ENCODE assay signal across 7 cellular contexts in genomic region chr11:9575531-9576240, GRCh38. TPM values are rescaled to one million over a fixed set of nuclear protein-coding genes. Genes with fewer than 3 reads are reported as not detected.
A peak's percentile ranks its signal among the peaks of the same experiment; 100 is the strongest.
DNase-seq lines count a peak whose midpoint lies in the region; ATAC-seq and TF ChIP-seq lines count a peak whose summit lies in the region.

No MANE protein-coding gene starts in this region.

- no peak for TF ChIP-seq CTCF in HCT116 (IDR thresholded peaks at IDR 0.05 in 2 of 3, conservative IDR thresholded peaks at IDR 0.05 in 1 of 3; ENCODE audit: borderline replicate concordance in 1 of 3, insufficient read depth in 1 of 3, low read depth in 2 of 3, low read length in 2 of 3)
- TF ChIP-seq CTCF in fibroblast of the aortic adventitia (IDR thresholded peaks at IDR 0.05; ENCODE audit: insufficient read depth, low read length) = no peak

- no peak for TF ChIP-seq POLR2A in HCT116 (IDR thresholded peaks at IDR 0.05; ENCODE audit: borderline replicate concordance, extremely low read depth, insufficient read depth, insufficient read length)

- CTCF ChIA-PET in HCT116 (lab: Charles Lee) = no interaction called here

- no TSS peak for BruUV-seq in HCT116 (replicated peaks; lab: Mats Ljungman, UMichigan)

- H3K27ac ChIP-seq in HCT116 (ENCODE audit: low read depth, low read length) = peak overlapping the region; percentile 96

- no peaks in the 10 kb centered on the region for H3K9me2 ChIP-seq in HCT116 (ENCODE audit: insufficient read depth)

- H2AFZ ChIP-seq in HCT116 (ENCODE audit: low read depth, low read length, poor library complexity, severe bottlenecking) = no peak overlapping the region

- ATAC-seq in HCT116 (no peak), GM19397 (IDR thresholded peaks at IDR 0.05; ENCODE audit: unreplicated experiment) (no peak)

- DNase-seq in HCT116 (ENCODE audit: low read depth, low spot score) (no peak), SW480 (ENCODE audit: low spot score) (peak; percentile 35), fibroblast of the aortic adventitia (ENCODE audit: low read depth) (no peak), NCI-H1092 (lab: John Stamatoyannopoulos, UW) (no peak), UCSD-AML1 (lab: John Stamatoyannopoulos, UW; ENCODE audit: unreplicated experiment) (no peak)

- H3K36me3 ChIP-seq in HCT116 (ENCODE audit: control insufficient read depth in 1 of 2, insufficient read depth in 2 of 2, low read length in 2 of 2) (peaks cover 32 to 48% of the 10 kb centered on the region in 2 experiments), skeletal muscle satellite cell (ENCODE audit: insufficient read depth, low read length) (peaks cover 29% of the 10 kb centered on the region)

- TF ChIP-seq RAD21 in HCT116 (IDR thresholded peaks at IDR 0.05; ENCODE audit: low read depth) = 0 out of 2 replicates have a peak, but pooled peaks have one; percentile 2

- RAD21 ChIA-PET in HCT116 (lab: Charles Lee; ENCODE audit: low non-redundant PET in 1 of 2, low total read pairs in 2 of 2, uncharacterized antibody in 2 of 2, unreplicated experiment in 2 of 2) = interaction anchor here in 1 of 2 experiments (0.6 kb wide), 1 partner anchor 343 kb away, joined by 7 read pairs; no protein-coding TSS in a partner anchor

- POLR2A ChIA-PET in HCT116 (lab: Charles Lee) = no interaction called here

- H3K9me3 ChIP-seq in HCT116 (ENCODE audit: control insufficient read depth in 1 of 2, insufficient read depth in 1 of 2, low read depth in 1 of 2, low read length in 2 of 2) = no peaks in the 10 kb centered on the region
- no peaks in the 10 kb centered on the region for H3K9me3 ChIP-seq in skeletal muscle satellite cell (replicated peaks; ENCODE audit: low read length)

- H3K4me1 ChIP-seq in HCT116 (ENCODE audit: control insufficient read depth in 1 of 2, insufficient read depth in 2 of 2, low read length in 2 of 2) = peaks cover 6 to 31% of the 10 kb centered on the region in 2 experiments; a peak in 3 of 4 replicates
- H3K4me1 ChIP-seq in skeletal muscle satellite cell (ENCODE audit: control insufficient read depth, insufficient read depth, low read length) = peaks cover 36% of the 10 kb centered on the region

- H4K20me1 ChIP-seq in HCT116 (ENCODE audit: insufficient read depth) = peaks cover 28% of the 10 kb centered on the region; the same call in 1 of the 2 replicates

- peaks cover 65% of the 10 kb centered on the region for H3K79me2 ChIP-seq in HCT116 (ENCODE audit: insufficient read depth, low read length)

- peak overlapping the region; percentile 86 to 94 for H3K4me3 ChIP-seq in HCT116 (replicated peaks in 1 of 2; ENCODE audit: low read depth in 1 of 2, low read length in 2 of 2)
- H3K4me3 ChIP-seq in fibroblast of the aortic adventitia (ENCODE audit: low read depth, low read length) = peak overlapping the region; percentile 82
- H3K4me3 ChIP-seq in skeletal muscle satellite cell (ENCODE audit: low read length) = peak overlapping the region; percentile 80

- H3K27me3 ChIP-seq in HCT116 (ENCODE audit: insufficient read depth, low read length) (no peaks in the 10 kb centered on the region), skeletal muscle satellite cell (ENCODE audit: control insufficient read depth, insufficient read depth, low read length) (no peaks in the 10 kb centered on the region)

- peak overlapping the region; percentile 85 for H3K4me2 ChIP-seq in HCT116 (ENCODE audit: low read length)
- H3K4me2 ChIP-seq in skeletal muscle satellite cell (ENCODE audit: low read length) = peak overlapping the region; percentile 84

- H3K9ac ChIP-seq in HCT116 (ENCODE audit: low read length) (peak overlapping the region; percentile 94), skeletal muscle satellite cell (ENCODE audit: low read depth, low read length) (peak overlapping the region; percentile 96)

- intact Hi-C loops in HCT116 (cut with micrococcal nuclease) = loop anchor here (1.0 kb wide), 1 partner anchor 38 kb away; no protein-coding TSS in a partner anchor

TF ChIP-seq in HCT116, 20 proteins besides CTCF, POLR2A, EP300 and RAD21:
- no peak for TF ChIP-seq JUND (IDR thresholded peaks at IDR 0.05)
- no peak for TF ChIP-seq REST (IDR thresholded peaks at IDR 0.05; ENCODE audit: low read depth)
- TF ChIP-seq ELF1 (IDR thresholded peaks at IDR 0.05; ENCODE audit: borderline replicate concordance, low read depth) = no peak
- no peak for TF ChIP-seq ZBTB33 (IDR thresholded peaks at IDR 0.05; ENCODE audit: extremely low read depth, insufficient replicate concordance, low read length)
- TF ChIP-seq CEBPB (IDR thresholded peaks at IDR 0.05; ENCODE audit: low read depth) = no peak
- TF ChIP-seq SIN3A (IDR thresholded peaks at IDR 0.05; ENCODE audit: low read depth) = 0 out of 2 replicates have a peak, but pooled peaks have one; percentile 10

RNA-seq across cellular contexts. Expression of gene WEE1, which starts 2.2 kb away (rescaled TPM):
- total RNA-seq in HCT116 (2021; ENCODE audit: unreplicated experiment) (50.8 TPM), fibroblast of the aortic adventitia (ENCODE audit: low replicate concordance) (26.3 and 51.1 TPM in 2 replicates)
- polyA plus RNA-seq in HCT116 (2012) = 21.3 and 29.3 TPM in 2 replicates
- total RNA-seq in skeletal muscle satellite cell (2012; rRNA removed) = 13.1 and 14.7 TPM in 2 replicates
